In the genomic region with DNA sequence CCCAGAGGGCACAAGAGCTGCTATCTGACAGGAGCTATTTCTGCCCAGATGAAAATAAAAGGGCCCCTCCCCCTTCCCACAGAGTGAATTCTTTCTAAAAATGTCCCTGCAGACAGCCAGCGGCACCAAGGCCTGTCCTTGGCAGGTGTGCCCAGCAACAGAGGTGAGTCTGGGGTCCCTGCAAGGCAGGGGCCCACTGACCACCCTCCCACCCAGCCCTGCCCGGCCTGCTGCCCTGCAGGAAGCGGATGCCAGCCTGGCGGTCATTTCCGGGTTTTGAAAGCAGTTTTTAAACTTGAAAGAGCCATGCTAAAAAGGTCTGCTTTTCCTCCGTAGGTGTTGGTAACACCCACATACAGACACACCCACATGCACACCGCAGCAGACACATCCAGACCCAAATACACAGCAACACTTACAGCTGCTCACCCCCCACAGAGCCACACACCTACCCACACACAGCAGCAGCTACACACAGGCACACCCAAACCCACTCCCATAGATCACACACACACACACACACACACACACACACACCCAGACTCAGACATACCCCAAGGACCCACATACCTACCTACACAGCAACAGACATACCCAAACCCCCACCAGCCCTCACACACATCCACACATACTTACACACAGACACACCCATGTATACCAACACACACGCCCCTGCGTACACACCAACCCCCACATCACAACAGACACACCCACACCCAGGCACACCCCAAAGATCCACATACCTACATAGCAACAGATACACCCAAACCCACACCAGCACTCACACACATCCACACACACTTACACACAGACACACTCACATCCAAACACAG, we compare ENCODE assay signal across 8 cellular contexts. TPM values are rescaled to one million over a fixed set of nuclear protein-coding genes. Genes with fewer than 3 reads are reported as not detected.
DNase-seq lines count a peak whose midpoint lies in the region; ATAC-seq and TF ChIP-seq lines count a peak whose summit lies in the region.

No MANE protein-coding gene starts in this region.

- H3K9me3 ChIP-seq in CD4-positive, CD25-positive, alpha-beta regulatory T cell (ENCODE audit: control insufficient read depth in 2 of 2, low read length in 2 of 2) = no peaks in the 10 kb centered on the region

- no peaks in the 10 kb centered on the region for H3K27me3 ChIP-seq in CD4-positive, CD25-positive, alpha-beta regulatory T cell (ENCODE audit: control insufficient read depth, insufficient read depth, low read length)

- TF ChIP-seq POLR2A in erythroblast (IDR thresholded peaks at IDR 0.05; ENCODE audit: low read length) = no peak

- TF ChIP-seq CTCF in nephron progenitor cell (IDR thresholded peaks at IDR 0.05) = no peak
- no peak for TF ChIP-seq CTCF in type B pancreatic cell (conservative IDR thresholded peaks at IDR 0.05)

- peak overlapping the region; percentile 92 to 97 (median 94) for H3K4me3 Mint-ChIP-seq in CD4-positive, CD25-positive, alpha-beta regulatory T cell
- H3K4me3 Mint-ChIP-seq in nephron progenitor cell (peak overlapping the region; percentile 85), type B pancreatic cell (peak overlapping the region; percentile 93)

- H3K27ac ChIP-seq in CD4-positive, CD25-positive, alpha-beta regulatory T cell (ENCODE audit: insufficient read depth, low read length, poor library complexity, severe bottlenecking) = peak overlapping the region; percentile 96

- peaks cover 0 to 3% (median 0%) of the 10 kb centered on the region in 7 donors for H3K9me3 Mint-ChIP-seq in CD4-positive, CD25-positive, alpha-beta regulatory T cell
- H3K9me3 Mint-ChIP-seq in nephron progenitor cell (no peaks in the 10 kb centered on the region), type B pancreatic cell (no peaks in the 10 kb centered on the region)

- H3K4me3 ChIP-seq in CD4-positive, CD25-positive, alpha-beta regulatory T cell (ENCODE audit: low read depth, low read length) = peak overlapping the region; percentile 82

- peaks cover 21% of the 10 kb centered on the region for H3K27me3 Mint-ChIP-seq in CD4-positive, CD25-positive, alpha-beta regulatory T cell
- H3K27me3 Mint-ChIP-seq in nephron progenitor cell (ENCODE audit: low read depth, poor library complexity) (no peaks in the 10 kb centered on the region), type B pancreatic cell (peaks cover 3% of the 10 kb centered on the region)

- H3K36me3 ChIP-seq in CD4-positive, CD25-positive, alpha-beta regulatory T cell (ENCODE audit: control insufficient read depth, insufficient read depth, low read length) = peaks cover 17% of the 10 kb centered on the region

- peak; percentile 74 to 80 for ATAC-seq in CD4-positive, CD25-positive, alpha-beta regulatory T cell (ENCODE audit: low read depth in 2 of 2)
- ATAC-seq in GM21526 (IDR thresholded peaks at IDR 0.05; ENCODE audit: low FRiP score, unreplicated experiment) = peak; percentile 33

- DNase-seq in CD4-positive, CD25-positive, alpha-beta regulatory T cell = peak; percentile 75 to 98 (median 88)
- DNase-seq in NCI-H226 (peak; percentile 59), erythroblast (lab: John Stamatoyannopoulos, UW) (peak; percentile 71 to 75), nephron progenitor cell (no peak), type B pancreatic cell (ENCODE audit: extremely low spot score, unreplicated experiment) (no peak), NCI-H1105 treated with DMSO at 0.1 percent for 48 hours (lab: John Stamatoyannopoulos, UW) (no peak)
- peak; percentile 69 for DNase-seq in activated CD8-positive, alpha-beta memory T cell treated with anti-CD3 and anti-CD28 coated beads, Interleukin-2, amount 50 U/mL, for 48 hours

- H3K27ac Mint-ChIP-seq in CD4-positive, CD25-positive, alpha-beta regulatory T cell = peak overlapping the region; percentile 97 to 98 (median 97)
- H3K27ac Mint-ChIP-seq in nephron progenitor cell = peak overlapping the region; percentile 96
- peak overlapping the region; percentile 96 for H3K27ac Mint-ChIP-seq in type B pancreatic cell

- peaks cover 64% of the 10 kb centered on the region for H3K4me1 ChIP-seq in CD4-positive, CD25-positive, alpha-beta regulatory T cell (ENCODE audit: control insufficient read depth, insufficient read depth, low read length, poor library complexity, severe bottlenecking)

- H3K36me3 Mint-ChIP-seq in CD4-positive, CD25-positive, alpha-beta regulatory T cell = peaks cover 24% of the 10 kb centered on the region
- H3K36me3 Mint-ChIP-seq in nephron progenitor cell (ENCODE audit: low read depth) (peaks cover 4% of the 10 kb centered on the region), type B pancreatic cell (peaks cover 16% of the 10 kb centered on the region)

- H3K4me1 Mint-ChIP-seq in CD4-positive, CD25-positive, alpha-beta regulatory T cell = peaks cover 4 to 56% (median 37%) of the 10 kb centered on the region in 4 donors
- H3K4me1 Mint-ChIP-seq in nephron progenitor cell (peaks cover 71% of the 10 kb centered on the region), type B pancreatic cell (ENCODE audit: unreplicated experiment) (peaks cover 39% of the 10 kb centered on the region)

RNA-seq across cellular contexts. Expression of a gene that starts 7.6 kb away (rescaled TPM):
- 874 TPM for total RNA-seq in CD4-positive, CD25-positive, alpha-beta regulatory T cell
- polyA plus RNA-seq in CD4-positive, CD25-positive, alpha-beta regulatory T cell = 100 to 1,000 TPM; 119 to 155 (median 128) TPM
- 198 and 437 TPM in 2 replicates for total RNA-seq in type B pancreatic cell (ENCODE audit: low replicate concordance)

Comparison
In these comparisons a context has a peak if more than half of its experiments do, and no peak if none do; other contexts are left out.
1. DNase-seq: peak in CD4-positive, CD25-positive, alpha-beta regulatory T cell (3 of 3), NCI-H226 (single experiment), activated CD8-positive, alpha-beta memory T cell treated with anti-CD3 and anti-CD28 coated beads, Interleukin-2, amount 50 U/mL, for 48 hours (single experiment) and erythroblast (2 of 2); none in nephron progenitor cell (single experiment), type B pancreatic cell (single experiment) and NCI-H1105 treated with DMSO at 0.1 percent for 48 hours (single experiment).
2. Peak in every context shown above with its lines, with median percentiles within 50 percentile points of each other: H3K27ac Mint-ChIP-seq and H3K4me3 Mint-ChIP-seq.